ENCODE assay signal across 12 cellular contexts in genomic region chr19:17748884-17749638, GRCh38. TPM values are rescaled to one million over a fixed set of nuclear protein-coding genes. Genes with fewer than 3 reads are reported as not detected.
DNase-seq lines count a peak whose midpoint lies in the region; TF ChIP-seq lines count a peak whose summit lies in the region.
"Had no signal": no experiment of that assay in that cellular context is flagged by ENCODE, and none has a peak within 500 bp of the region (broad histone marks: within the 10 kb centered on the region; RNA-seq: fewer than 3 reads in every experiment).

No MANE protein-coding gene starts in this region.

- POLR2A ChIA-PET in activated CD4-positive, alpha-beta memory T cell treated with anti-CD3 and anti-CD28 coated beads for 36 hours (lab: Charles Lee): interaction anchor here (0.6 to 1.7 kb wide), 2 partner anchors 14 to 110 kb away, joined by 3 read pairs; no protein-coding TSS in a partner anchor

- TF ChIP-seq CTCF in spleen (IDR thresholded peaks at IDR 0.05 in 8 of 11, conservative IDR thresholded peaks at IDR 0.05 in 3 of 11): no peak

- DNase-seq in activated naive CD4-positive, alpha-beta T cell treated with anti-CD3 and anti-CD28 coated beads, Interleukin-2, amount 50 U/mL, for 16 hours: no peak
- DNase-seq in activated CD4-positive, alpha-beta memory T cell treated with anti-CD3 and anti-CD28 coated beads for 36 hours: no peak
- DNase-seq in epidermal melanocyte (ENCODE audit: insufficient read length, low spot score) (peak; percentile 9), hepatic stellate cell (ENCODE audit: low spot score) (no peak), NCI-H128 (lab: John Stamatoyannopoulos, UW; ENCODE audit: unreplicated experiment) (no peak), spleen (no peak)
- DNase-seq: NCI-H1105 treated with DMSO at 0.1 percent for 48 hours, SIG-M5 had no signal

- H3K27ac ChIP-seq in thymus (ENCODE audit: low read depth) (peak overlapping the region; percentile 85), spleen (peak overlapping the region in 3 of 8 donors; percentile 89 to 95 (median 92))

- no peak overlapping the region for H3K4me3 ChIP-seq in thymus (ENCODE audit: low read length)
- peak overlapping the region in 1 of 8 donors; percentile 80 for H3K4me3 ChIP-seq in spleen

- H3K4me3 Mint-ChIP-seq in activated naive CD4-positive, alpha-beta T cell treated with anti-CD3 and anti-CD28 coated beads, Interleukin-2, amount 50 U/mL, for 24 hours: peak overlapping the region; percentile 69
- peak overlapping the region; percentile 83 for H3K4me3 Mint-ChIP-seq in activated CD4-positive, alpha-beta memory T cell treated with anti-CD3 and anti-CD28 coated beads for 36 hours

- H3K36me3 ChIP-seq in thymus (ENCODE audit: control insufficient read depth, insufficient read depth): no peaks in the 10 kb centered on the region
- H3K36me3 ChIP-seq in spleen: peaks cover 0 to 3% (median 1%) of the 10 kb centered on the region in 6 donors

- H3K27me3 ChIP-seq in thymus (ENCODE audit: control insufficient read depth, insufficient read depth): no peaks in the 10 kb centered on the region
- H3K27me3 ChIP-seq in spleen (replicated peaks in 1 of 7): no peaks in the 10 kb centered on the region

- intact Hi-C loops in activated CD4-positive, alpha-beta memory T cell treated with anti-CD3 and anti-CD28 coated beads for 36 hours (cut with micrococcal nuclease): loop anchor here (5.0 kb wide), 1 partner anchor 1087 kb away; the partner anchor contains the start of genes SMIM7 and TMEM38A
- intact Hi-C loops in spleen (cut with DNase I; ENCODE audit: low total_unique reads): no loop called here

- H3K27me3 Mint-ChIP-seq in activated naive CD4-positive, alpha-beta T cell treated with anti-CD3 and anti-CD28 coated beads, Interleukin-2, amount 50 U/mL, for 24 hours: no peaks in the 10 kb centered on the region
- H3K27me3 Mint-ChIP-seq in activated CD4-positive, alpha-beta memory T cell treated with anti-CD3 and anti-CD28 coated beads for 36 hours: no peaks in the 10 kb centered on the region

- H3K27ac Mint-ChIP-seq in activated naive CD4-positive, alpha-beta T cell treated with anti-CD3 and anti-CD28 coated beads, Interleukin-2, amount 50 U/mL, for 24 hours: peak overlapping the region; percentile 74
- peak overlapping the region; percentile 95 for H3K27ac Mint-ChIP-seq in activated CD4-positive, alpha-beta memory T cell treated with anti-CD3 and anti-CD28 coated beads for 36 hours
- H3K27ac Mint-ChIP-seq: progenitor cell of endocrine pancreas had no signal

- WGBS in thymus: 92% methylated on average over 6 of the region's 6 CpGs
- 70 to 86% (median 80%) methylated on average over 6 of the region's 6 CpGs for WGBS in spleen, 5 donors

- peaks cover 48% of the 10 kb centered on the region for H3K4me1 Mint-ChIP-seq in activated naive CD4-positive, alpha-beta T cell treated with anti-CD3 and anti-CD28 coated beads, Interleukin-2, amount 50 U/mL, for 24 hours
- H3K4me1 Mint-ChIP-seq in activated CD4-positive, alpha-beta memory T cell treated with anti-CD3 and anti-CD28 coated beads for 36 hours (ENCODE audit: low read depth): peaks cover 44% of the 10 kb centered on the region

- no peaks in the 10 kb centered on the region for H3K9me3 Mint-ChIP-seq in activated naive CD4-positive, alpha-beta T cell treated with anti-CD3 and anti-CD28 coated beads, Interleukin-2, amount 50 U/mL, for 24 hours
- no peaks in the 10 kb centered on the region for H3K9me3 Mint-ChIP-seq in activated CD4-positive, alpha-beta memory T cell treated with anti-CD3 and anti-CD28 coated beads for 36 hours

- H3K4me1 ChIP-seq in thymus (ENCODE audit: control insufficient read depth, insufficient read depth, low read length): peaks cover 24% of the 10 kb centered on the region
- peaks cover 21 to 84% (median 68%) of the 10 kb centered on the region in 6 donors for H3K4me1 ChIP-seq in spleen

- TF ChIP-seq POLR2A in spleen (IDR thresholded peaks at IDR 0.05): no peak

- no peaks in the 10 kb centered on the region for H3K9me3 ChIP-seq in thymus (ENCODE audit: control insufficient read depth)
- H3K9me3 ChIP-seq in spleen: no peaks in the 10 kb centered on the region

- CTCF ChIA-PET in activated CD4-positive, alpha-beta memory T cell treated with anti-CD3 and anti-CD28 coated beads for 36 hours (lab: Charles Lee): no interaction called here

- no peaks in the 10 kb centered on the region for H3K36me3 Mint-ChIP-seq in activated naive CD4-positive, alpha-beta T cell treated with anti-CD3 and anti-CD28 coated beads, Interleukin-2, amount 50 U/mL, for 24 hours
- H3K36me3 Mint-ChIP-seq in activated CD4-positive, alpha-beta memory T cell treated with anti-CD3 and anti-CD28 coated beads for 36 hours: peaks cover 7% of the 10 kb centered on the region

RNA-seq across cellular contexts. Expression of gene FCHO1, which starts 2.2 kb away (rescaled TPM):
- total RNA-seq in activated CD4-positive, alpha-beta memory T cell treated with anti-CD3 and anti-CD28 coated beads for 36 hours: 10 to 100 TPM; 54.3 to 54.5 TPM
- polyA plus RNA-seq in thymus (28.2 TPM), spleen (10 to 100 TPM; 11.3 to 20.3 (median 15.3) TPM)
- total RNA-seq in spleen: 10 to 100 TPM; 19.7 to 48.3 (median 34.5) TPM

RNA-seq across cellular contexts. Expression of gene MAP1S, which starts 29.8 kb away (rescaled TPM):
- 10 to 100 TPM; 63.0 to 71.2 TPM for total RNA-seq in activated CD4-positive, alpha-beta memory T cell treated with anti-CD3 and anti-CD28 coated beads for 36 hours
- polyA plus RNA-seq in thymus: 17.5 TPM
- 10 to 100 TPM; 33.4 to 63.1 (median 45.6) TPM for total RNA-seq in spleen
- 10 to 100 TPM; 15.0 to 15.9 (median 15.0) TPM for polyA plus RNA-seq in spleen

RNA-seq across cellular contexts. Expression of gene B3GNT3, which starts 45.9 kb away (rescaled TPM):
- under 1 TPM; 0.26 to 0.34 TPM for total RNA-seq in activated CD4-positive, alpha-beta memory T cell treated with anti-CD3 and anti-CD28 coated beads for 36 hours
- polyA plus RNA-seq in thymus (1.0 TPM), spleen (under 1 TPM in 2 of 3 donors, not detected in 1; 0.05 to 0.16 TPM)
- total RNA-seq in spleen: 1 to 10 TPM in 2 of 7 donors, under 1 TPM in 3, not detected in 2; 0.36 to 1.6 (median 0.88) TPM
- total RNA-seq: lung microvascular endothelial cell, progenitor cell of endocrine pancreas had no signal
